Comparison of ENCODE assay signal across 20 cellular contexts in genomic region chr15:56931674-56932507, GRCh38. TPM values are rescaled to one million over a fixed set of nuclear protein-coding genes. Genes with fewer than 3 reads are reported as not detected.
DNase-seq lines count a peak whose midpoint lies in the region; ATAC-seq, FAIRE-seq and TF ChIP-seq lines count a peak whose summit lies in the region.
"Had no signal": no experiment of that assay in that cellular context is flagged by ENCODE, and none has a peak within 500 bp of the region (broad histone marks: within the 10 kb centered on the region; RNA-seq: fewer than 3 reads in every experiment).

No MANE protein-coding gene starts in this region.

- no peaks in the 10 kb centered on the region for H3K27me3 Mint-ChIP-seq in naive thymus-derived CD8-positive, alpha-beta T cell
- H3K27me3 Mint-ChIP-seq: stimulated activated memory B cell treated with anti-CD40 and anti-IgM and Interleukin-4, amounts not matched to agents 10 μg/mL and 1 μg/mL and 100 μg/mL, for 72 hours had no signal

- no peaks in the 10 kb centered on the region for H3K9me2 ChIP-seq in DOHH2 (replicated peaks; ENCODE audit: control insufficient read depth, low read length)
- H3K9me2 ChIP-seq: SK-N-SH had no signal

- peak; percentile 44 for ATAC-seq in GM12878
- ATAC-seq in naive thymus-derived CD8-positive, alpha-beta T cell = peak; percentile 37 to 67
- ATAC-seq in GM18861 (IDR thresholded peaks at IDR 0.05; ENCODE audit: unreplicated experiment) = no peak
- no peak for ATAC-seq in GM18519 (IDR thresholded peaks at IDR 0.05; ENCODE audit: low FRiP score, unreplicated experiment)
- no peak for ATAC-seq in GM18868 (IDR thresholded peaks at IDR 0.05; ENCODE audit: unreplicated experiment)
- ATAC-seq: GM23338; PC-3; stimulated activated memory B cell treated with anti-CD40 and anti-IgM and Interleukin-4, amounts not matched to agents 10 μg/mL and 1 μg/mL and 100 μg/mL, for 72 hours had no signal

- H3K27me3 ChIP-seq in DOHH2 (ENCODE audit: control insufficient read depth, low read length) (no peaks in the 10 kb centered on the region), GM12878 (replicated peaks in 1 of 2; ENCODE audit: control insufficient read depth in 2 of 2, insufficient read depth in 2 of 2, low read length in 1 of 2) (no peaks in the 10 kb centered on the region)
- H3K27me3 ChIP-seq: BE2C, spleen, upper lobe of left lung had no signal

- peaks cover 33 to 78% (median 72%) of the 10 kb centered on the region in 4 donors for H3K4me1 Mint-ChIP-seq in naive thymus-derived CD8-positive, alpha-beta T cell

- H3K4me3 ChIP-seq in DOHH2 (ENCODE audit: low read length) (no peak overlapping the region), GM12878 (no peak overlapping the region)
- H3K4me3 ChIP-seq: GM23338, spleen, upper lobe of left lung had no signal

- H3K36me3 ChIP-seq in DOHH2 (ENCODE audit: control insufficient read depth, low read length) (peaks cover 84% of the 10 kb centered on the region), GM12878 (ENCODE audit: control insufficient read depth in 2 of 2, insufficient read depth in 2 of 2, low read length in 1 of 2) (peaks cover 0 to 3% of the 10 kb centered on the region in 2 experiments; a peak in 1 of 4 replicates)

- TF ChIP-seq EP300 in GM12878 (IDR thresholded peaks at IDR 0.05; ENCODE audit: borderline replicate concordance in 1 of 2, control insufficient read depth in 1 of 2, low read depth in 2 of 2, low read length in 2 of 2) = no peak

- H4K20me1 ChIP-seq in DOHH2 (ENCODE audit: control insufficient read depth, insufficient read depth, low read depth, low read length) (no peaks in the 10 kb centered on the region), GM12878 (ENCODE audit: control insufficient read depth, insufficient read depth) (no peaks in the 10 kb centered on the region)

- H3K27ac ChIP-seq in DOHH2 (ENCODE audit: low read depth, low read length) (no peak overlapping the region), GM12878 (ENCODE audit: control insufficient read depth, insufficient read depth) (peak overlapping the region; percentile 40; the same call in 1 of the 2 replicates)
- H3K27ac ChIP-seq: parathyroid adenoma had no signal

- no peaks in the 10 kb centered on the region; the same call in 1 of the 2 replicates for H3F3A ChIP-seq in DOHH2 (ENCODE audit: control insufficient read depth, insufficient read depth)

- 94% methylated on average over 1 of the region's 1 CpG for WGBS in GM12878 (ENCODE audit: insufficient coverage, insufficient replicate concordance, low lambda C conversion rate, missing lambda C conversion rate)

- POLR2A ChIA-PET in GM12878 (lab: Charles Lee) = no interaction called here
- POLR2A ChIA-PET in naive thymus-derived CD8-positive, alpha-beta T cell (lab: Charles Lee) = interaction anchor here (4.4 kb wide), 1 partner anchor 13 kb away, joined by 15 read pairs; the partner anchor contains the start of gene TCF12

- TF ChIP-seq CTCF in DOHH2 (IDR thresholded peaks at IDR 0.05; ENCODE audit: low read depth, low read length, poor library complexity, severe bottlenecking) = no peak
- TF ChIP-seq CTCF in GM12878 (IDR thresholded peaks at IDR 0.05 in 2 of 3, conservative IDR thresholded peaks at IDR 0.05 in 1 of 3; ENCODE audit: control insufficient read depth in 2 of 3, extremely low read depth in 1 of 3, insufficient read depth in 1 of 3, low read depth in 3 of 3, low read length in 3 of 3) = no peak

- BruUV-seq in GM12878 (replicated peaks; lab: Mats Ljungman, UMichigan) = no TSS peak

- no peak for FAIRE-seq in GM12878 (lab: Jason Lieb, UNC)

- RAD21 ChIA-PET in GM12878 (lab: Charles Lee; ENCODE audit: unreplicated experiment) = interaction anchor here (0.8 kb wide), 1 partner anchor 12 kb away, joined by 3 read pairs; no protein-coding TSS in a partner anchor

- peaks cover 0 to 15% (median 5%) of the 10 kb centered on the region in 9 donors for H3K9me3 Mint-ChIP-seq in naive thymus-derived CD8-positive, alpha-beta T cell
- H3K9me3 Mint-ChIP-seq: GM23338 had no signal

- no peak overlapping the region for H3K9ac ChIP-seq in GM12878 (ENCODE audit: control insufficient read depth, insufficient read depth, low read length)
- H3K9ac ChIP-seq: parathyroid adenoma, SK-N-SH had no signal

- H3K9me3 ChIP-seq in DOHH2 (ENCODE audit: control insufficient read depth, insufficient read depth, low read length) = peaks cover 3% of the 10 kb centered on the region; the same call in 1 of the 2 replicates
- H3K9me3 ChIP-seq in GM12878 (replicated peaks; ENCODE audit: control insufficient read depth, insufficient read depth, low read length) = peaks cover 2% of the 10 kb centered on the region
- H3K9me3 ChIP-seq: BE2C, SK-N-SH, upper lobe of left lung had no signal

- H3K79me2 ChIP-seq in DOHH2 (ENCODE audit: control insufficient read depth, low read length) = peaks cover 99% of the 10 kb centered on the region
- peaks cover 30% of the 10 kb centered on the region for H3K79me2 ChIP-seq in GM12878 (ENCODE audit: control insufficient read depth, insufficient read depth, low read length)

- CTCF ChIA-PET in GM12878 (lab: Yijun Ruan, JAX) = no interaction called here

- intact Hi-C loops in GM12878 (cut with micrococcal nuclease; ENCODE audit: unreplicated experiment) = no loop called here

- H3K27ac Mint-ChIP-seq in naive thymus-derived CD8-positive, alpha-beta T cell = peak overlapping the region in 9 of 10 donors; percentile 32 to 85 (median 65)
- H3K27ac Mint-ChIP-seq: endodermal cell; GM23338; stimulated activated memory B cell treated with anti-CD40 and anti-IgM and Interleukin-4, amounts not matched to agents 10 μg/mL and 1 μg/mL and 100 μg/mL, for 72 hours had no signal

- no peak for TF ChIP-seq RAD21 in GM12878 (IDR thresholded peaks at IDR 0.05; ENCODE audit: insufficient read depth, low read depth, low read length)

- SMC1A ChIA-PET in GM12878 (lab: Charles Lee; ENCODE audit: uncharacterized antibody, unreplicated experiment) = interaction anchor here (1.8 kb wide), 1 partner anchor 10 kb away, joined by 8 read pairs; no protein-coding TSS in a partner anchor

- H3K4me2 ChIP-seq in DOHH2 (ENCODE audit: low read length) = peak overlapping the region; percentile 5
- H3K4me2 ChIP-seq in GM12878 (ENCODE audit: control insufficient read depth, insufficient read depth) = no peak overlapping the region
- H3K4me2 ChIP-seq: GM23338, SK-N-SH had no signal

- peaks cover 25 to 34% (median 31%) of the 10 kb centered on the region in 3 donors for H3K36me3 Mint-ChIP-seq in naive thymus-derived CD8-positive, alpha-beta T cell

- peak; percentile 74 for DNase-seq in HT-29 (ENCODE audit: low spot score)
- no peak for DNase-seq in GM12878 (ENCODE audit: low read depth, low spot score)
- peak in 2 of 10 donors; percentile 17 to 34 for DNase-seq in naive thymus-derived CD8-positive, alpha-beta T cell
- DNase-seq in DMS114 treated with DMSO at 0.1 percent for 48 hours (lab: John Stamatoyannopoulos, UW; ENCODE audit: unreplicated experiment) = no peak
- DNase-seq: BE2C, DMS53, endodermal cell, NCI-H1694 treated with DMSO at 0.1 percent for 48 hours, NCI-H510A treated with DMSO at 0.1 percent for 48 hours, PC-3, SK-N-SH, spleen, upper lobe of left lung had no signal

- H3K4me1 ChIP-seq in DOHH2 (ENCODE audit: control insufficient read depth, low read length) = peaks cover 23% of the 10 kb centered on the region
- peaks cover 7% of the 10 kb centered on the region; the same call in 1 of the 2 replicates for H3K4me1 ChIP-seq in GM12878 (ENCODE audit: control insufficient read depth, insufficient read depth, low read length)

- no peak overlapping the region for H2AFZ ChIP-seq in GM12878 (ENCODE audit: control insufficient read depth, low read depth, low read length)
- H2AFZ ChIP-seq: GM23338, parathyroid adenoma had no signal

- in situ Hi-C loops in GM12878 (cut with MboI) = no loop called here

- TF ChIP-seq POLR2A in GM12878 (IDR thresholded peaks at IDR 0.05; ENCODE audit: low read depth, low read length) = no peak

- peak overlapping the region; percentile 12 to 60 (median 40) for H3K4me3 Mint-ChIP-seq in naive thymus-derived CD8-positive, alpha-beta T cell
- H3K4me3 Mint-ChIP-seq: endodermal cell; GM23338; stimulated activated memory B cell treated with anti-CD40 and anti-IgM and Interleukin-4, amounts not matched to agents 10 μg/mL and 1 μg/mL and 100 μg/mL, for 72 hours had no signal

TF ChIP-seq in GM12878, 131 proteins besides CTCF, POLR2A, EP300 and RAD21 (continues in another document):
- TF ChIP-seq PBX3 (IDR thresholded peaks at IDR 0.05; ENCODE audit: insufficient replicate concordance, low read depth, low read length) = no peak
- no peak for TF ChIP-seq ETV6 (conservative IDR thresholded peaks at IDR 0.05 in 1 of 2, IDR thresholded peaks at IDR 0.05 in 1 of 2; ENCODE audit: borderline replicate concordance in 1 of 2, low read depth in 1 of 2)
- TF ChIP-seq ZNF217 (IDR thresholded peaks at IDR 0.05) = no peak
- TF ChIP-seq DPF2 (IDR thresholded peaks at IDR 0.05) = no peak

RNA-seq across cellular contexts. Expression of gene TCF12, which starts 13.4 kb away (rescaled TPM):
- total RNA-seq in HT-29 (2014; rRNA removed; shearing (Covaris generic)) = 154 and 155 TPM in 2 replicates
- 192 and 220 TPM in 2 replicates for total RNA-seq in GM12878 (2013; cell fraction: nucleolus; rRNA removed)
- total RNA-seq in GM12878 (2014; rRNA removed) (70.9 and 72.5 TPM in 2 replicates), GM12878 (2014; rRNA removed; fragmentation: Illumina TruSeq; extraction: Trizol) (47.1 and 51.2 TPM in 2 replicates), GM12878 (2021) (66.5 and 68.1 TPM in 2 replicates)
- 8.0 TPM for polyA plus RNA-seq in GM12878 (2011; ENCODE audit: low read depth)
- polyA plus RNA-seq in GM12878 (2011; rRNA removed) (43.4 and 69.3 TPM in 2 replicates), GM12878 (2014; fragmentation: Illumina TruSeq; extraction: Trizol) (55.7 and 72.5 TPM in 2 replicates), GM12878 (2014; fragmentation: Nextera tagmentation; extraction: Ambion mirVana) (1 to 10 TPM; 8.2 to 9.0 TPM), GM12878 (2014; rRNA removed) (36.4 and 43.1 TPM in 2 replicates), GM12878 (2016; fragmentation: Nextera tagmentation; extraction: Ambion mirVana) (10 to 100 TPM; 48.9 to 50.1 TPM)
- 52.1 and 60.9 TPM in 2 replicates for polyA plus RNA-seq in GM12878 (2011; cell fraction: cytosol; rRNA removed)
- polyA plus RNA-seq in GM12878 (2011; cell fraction: nucleus; rRNA removed) = 62.3 and 64.0 TPM in 2 replicates
- 13.1 and 20.3 TPM in 2 replicates for polyA plus RNA-seq in GM12878 (2012)
- 75.6 and 114 TPM in 2 replicates for polyA minus RNA-seq in GM12878 (2011; rRNA and poly(A)+ RNA removed)
- 19.0 and 31.8 TPM in 2 replicates for polyA minus RNA-seq in GM12878 (2011; cell fraction: cytosol; rRNA and poly(A)+ RNA removed)
- polyA minus RNA-seq in GM12878 (2011; cell fraction: nucleus; rRNA and poly(A)+ RNA removed) = 55.2 and 99.8 TPM in 2 replicates
- 10 to 100 TPM; 73.6 to 77.3 TPM for total RNA-seq in naive thymus-derived CD8-positive, alpha-beta T cell
- polyA plus RNA-seq in naive thymus-derived CD8-positive, alpha-beta T cell = 10 to 100 TPM; 43.2 to 54.3 (median 44.8) TPM

Comparison
In these comparisons a context has a peak if more than half of its experiments do, and no peak if none do; other contexts are left out.
1. ATAC-seq: peak in GM12878 (single experiment) and naive thymus-derived CD8-positive, alpha-beta T cell (2 of 2); none in GM18861 (single experiment), GM18519 (single experiment) and GM18868 (single experiment).